ENCODE assay signal across 1 cellular context in genomic region chr6:166647896-166648295, GRCh38.
TF ChIP-seq lines count a peak whose summit lies in the region.

No MANE protein-coding gene starts in this region.

TF ChIP-seq in HepG2, 621 proteins besides CTCF, POLR2A, EP300 and RAD21 (continued from another document):
- TF ChIP-seq ZBTB25 (CRISPR knock-in tag; IDR thresholded peaks at IDR 0.05) (no peak), TP53 (CRISPR knock-in tag; conservative IDR thresholded peaks at IDR 0.05) (no peak), HIVEP1 (CRISPR knock-in tag; IDR thresholded peaks at IDR 0.05) (no peak), DNMT1 (CRISPR knock-in tag; IDR thresholded peaks at IDR 0.05) (0 out of 2 replicates have a peak, but pooled peaks have one; percentile 78), PHF5A (CRISPR knock-in tag; IDR thresholded peaks at IDR 0.05; ENCODE audit: low read depth, unreplicated experiment) (no peak), ZNF317 (CRISPR knock-in tag; IDR thresholded peaks at IDR 0.05) (no peak), ERF (CRISPR knock-in tag; IDR thresholded peaks at IDR 0.05) (no peak), TRIM24 (CRISPR knock-in tag; IDR thresholded peaks at IDR 0.05) (no peak), ZNF569 (CRISPR knock-in tag; IDR thresholded peaks at IDR 0.05; ENCODE audit: borderline replicate concordance) (no peak), ZSCAN21 (CRISPR knock-in tag; IDR thresholded peaks at IDR 0.05; ENCODE audit: borderline replicate concordance) (peak; percentile 45; the same call in 1 of the 2 replicates), GLI4 (CRISPR knock-in tag; IDR thresholded peaks at IDR 0.05; ENCODE audit: borderline replicate concordance) (no peak), SMARCC2 (IDR thresholded peaks at IDR 0.05) (no peak), CBX2 (IDR thresholded peaks at IDR 0.05; ENCODE audit: low read depth, low read length) (no peak), CBX2 (CRISPR knock-in tag; IDR thresholded peaks at IDR 0.05; ENCODE audit: low read depth) (no peak), ZNF350 (CRISPR knock-in tag; IDR thresholded peaks at IDR 0.05; ENCODE audit: borderline replicate concordance, low read depth) (no peak), IKZF1 (IDR thresholded peaks at IDR 0.05) (0 out of 2 replicates have a peak, but pooled peaks have one; percentile 38), SRF (IDR thresholded peaks at IDR 0.05; ENCODE audit: low read depth, low read length) (no peak), KAT7 (CRISPR knock-in tag; IDR thresholded peaks at IDR 0.05; ENCODE audit: borderline replicate concordance) (no peak), PRDM10 (CRISPR knock-in tag; IDR thresholded peaks at IDR 0.05; ENCODE audit: low read depth) (no peak), ZNF431 (CRISPR knock-in tag; IDR thresholded peaks at IDR 0.05; ENCODE audit: borderline replicate concordance, low read depth) (no peak), MNT (IDR thresholded peaks at IDR 0.05) (peak; percentile 100), ZBED4 (CRISPR knock-in tag; IDR thresholded peaks at IDR 0.05; ENCODE audit: borderline replicate concordance) (no peak), SRY (CRISPR knock-in tag; IDR thresholded peaks at IDR 0.05) (no peak), PBX3 (CRISPR knock-in tag; IDR thresholded peaks at IDR 0.05; ENCODE audit: borderline replicate concordance) (no peak), PHB2 (IDR thresholded peaks at IDR 0.05; ENCODE audit: partially characterized antibody) (peak; percentile 35), ZNF598 (CRISPR knock-in tag; IDR thresholded peaks at IDR 0.05; ENCODE audit: borderline replicate concordance) (no peak), ZNF567 (CRISPR knock-in tag; IDR thresholded peaks at IDR 0.05; ENCODE audit: borderline replicate concordance) (no peak), ASH2L (IDR thresholded peaks at IDR 0.05; ENCODE audit: insufficient read length, low read depth, low read length) (no peak), NONO (IDR thresholded peaks at IDR 0.05) (0 out of 2 replicates have a peak, but pooled peaks have one; percentile 41), NONO (CRISPR knock-in tag; conservative IDR thresholded peaks at IDR 0.05) (no peak), NFE2 (CRISPR knock-in tag; IDR thresholded peaks at IDR 0.05) (no peak), DNMT3B (CRISPR knock-in tag; conservative IDR thresholded peaks at IDR 0.05) (no peak), NR2F2 (IDR thresholded peaks at IDR 0.05; ENCODE audit: borderline replicate concordance, low read depth) (no peak), NBN (conservative IDR thresholded peaks at IDR 0.05) (peak; percentile 96), ESRRA (CRISPR knock-in tag; IDR thresholded peaks at IDR 0.05; ENCODE audit: low read depth) (no peak), ZNF280D (CRISPR knock-in tag; IDR thresholded peaks at IDR 0.05) (no peak)
